Comparison of ENCODE assay signal across 13 cellular contexts in genomic region chr5:139961435-139962157, GRCh38.
DNase-seq lines count a peak whose midpoint lies in the region; ATAC-seq and TF ChIP-seq lines count a peak whose summit lies in the region.
"Had no signal": no experiment of that assay in that cellular context is flagged by ENCODE, and none has a peak within 500 bp of the region (broad histone marks: within the 10 kb centered on the region; RNA-seq: fewer than 3 reads in every experiment).

No MANE protein-coding gene starts in this region.

- WGBS in neuronal stem cell (ENCODE audit: extremely low coverage in 2 of 2, insufficient read length in 2 of 2, insufficient replicate concordance in 1 of 2), 2 donors = no CpG with 5 or more reads among the region's 5 CpGs
- no CpG with 5 or more reads among the region's 5 CpGs for WGBS in trophoblast cell (ENCODE audit: extremely low coverage, insufficient coverage, insufficient read length)

- H3K79me1 ChIP-seq in neuronal stem cell (ENCODE audit: low read depth, low read length) = no peaks in the 10 kb centered on the region
- no peaks in the 10 kb centered on the region for H3K79me1 ChIP-seq in trophoblast cell (ENCODE audit: low read length)

- no peak overlapping the region for H3K27ac ChIP-seq in neuronal stem cell (replicated peaks; ENCODE audit: low read length)
- no peak overlapping the region for H3K27ac ChIP-seq in left lung
- no peak overlapping the region for H3K27ac ChIP-seq in trophoblast cell (ENCODE audit: low read depth, low read length)
- H3K27ac ChIP-seq: hepatocyte, tibial artery had no signal

- H3K4me3 ChIP-seq in neuronal stem cell (ENCODE audit: low read length in 2 of 2) (no peak overlapping the region), left lung (no peak overlapping the region), trophoblast cell (ENCODE audit: low read depth, low read length) (no peak overlapping the region)
- H3K4me3 ChIP-seq: hepatocyte, tibial artery had no signal

- H3K14ac ChIP-seq in neuronal stem cell (ENCODE audit: low read length) = no peak overlapping the region
- no peak overlapping the region for H3K14ac ChIP-seq in trophoblast cell (ENCODE audit: low read length)

- H3K36me3 Mint-ChIP-seq in T-helper 17 cell (ENCODE audit: low read depth) = no peaks in the 10 kb centered on the region
- no peaks in the 10 kb centered on the region for H3K36me3 Mint-ChIP-seq in activated CD8-positive, alpha-beta T cell treated with anti-CD3 and anti-CD28 coated beads for 36 hours (ENCODE audit: low read depth)
- H3K36me3 Mint-ChIP-seq: activated naive CD8-positive, alpha-beta T cell treated with anti-CD3 and anti-CD28 coated beads, Interleukin-2, amount 10 ng/mL, durations not matched to agents 7 days and 5 days had no signal

- H2AK5ac ChIP-seq in neuronal stem cell (ENCODE audit: low read depth, low read length) = no peak overlapping the region
- no peak overlapping the region for H2AK5ac ChIP-seq in trophoblast cell (ENCODE audit: low read length)

- H3K18ac ChIP-seq in neuronal stem cell (ENCODE audit: low read length) (peak overlapping the region; percentile 22), trophoblast cell (ENCODE audit: low read length) (no peak overlapping the region)

- H2BK12ac ChIP-seq in neuronal stem cell (ENCODE audit: low read length) (no peak overlapping the region), trophoblast cell (ENCODE audit: low read length) (no peak overlapping the region)

- no peak for TF ChIP-seq CTCF in left lung (IDR thresholded peaks at IDR 0.05)
- TF ChIP-seq CTCF in activated CD8-positive, alpha-beta T cell treated with anti-CD3 and anti-CD28 coated beads for 36 hours (IDR thresholded peaks at IDR 0.05) = no peak

- H3K4me3 Mint-ChIP-seq in T-helper 17 cell = no peak overlapping the region
- H3K4me3 Mint-ChIP-seq in activated CD8-positive, alpha-beta T cell treated with anti-CD3 and anti-CD28 coated beads for 36 hours = no peak overlapping the region
- H3K4me3 Mint-ChIP-seq: activated naive CD8-positive, alpha-beta T cell treated with anti-CD3 and anti-CD28 coated beads, Interleukin-2, amount 10 ng/mL, durations not matched to agents 7 days and 5 days had no signal

- H3K4me1 Mint-ChIP-seq in T-helper 17 cell = peaks cover 2% of the 10 kb centered on the region
- H3K4me1 Mint-ChIP-seq in activated CD8-positive, alpha-beta T cell treated with anti-CD3 and anti-CD28 coated beads for 36 hours (ENCODE audit: low read depth) = no peaks in the 10 kb centered on the region
- H3K4me1 Mint-ChIP-seq: activated naive CD8-positive, alpha-beta T cell treated with anti-CD3 and anti-CD28 coated beads, Interleukin-2, amount 10 ng/mL, durations not matched to agents 7 days and 5 days had no signal

- no peaks in the 10 kb centered on the region for H3K79me2 ChIP-seq in trophoblast cell (ENCODE audit: control insufficient read depth, insufficient read depth, low read length, poor library complexity)
- H3K79me2 ChIP-seq: hepatocyte had no signal

- no peak overlapping the region for H3K9ac ChIP-seq in neuronal stem cell (ENCODE audit: low read depth, low read length, poor library complexity)
- H3K9ac ChIP-seq in trophoblast cell (ENCODE audit: low read length) = no peak overlapping the region

- intact Hi-C loops in left lung (cut with DNase I) = loop anchor here in 1 of 2 donors (10.0 kb wide), 1 partner anchor 97 kb away; no protein-coding TSS in a partner anchor
- intact Hi-C loops in activated CD8-positive, alpha-beta T cell treated with anti-CD3 and anti-CD28 coated beads for 36 hours (cut with micrococcal nuclease) = no loop called here

- H3K27ac Mint-ChIP-seq in T-helper 17 cell = no peak overlapping the region
- no peak overlapping the region for H3K27ac Mint-ChIP-seq in activated CD8-positive, alpha-beta T cell treated with anti-CD3 and anti-CD28 coated beads for 36 hours
- H3K27ac Mint-ChIP-seq: activated naive CD8-positive, alpha-beta T cell treated with anti-CD3 and anti-CD28 coated beads, Interleukin-2, amount 10 ng/mL, durations not matched to agents 7 days and 5 days had no signal

- H4K8ac ChIP-seq in neuronal stem cell (ENCODE audit: low read depth, low read length) = no peak overlapping the region
- no peak overlapping the region for H4K8ac ChIP-seq in trophoblast cell (ENCODE audit: low read depth, low read length)

- H3K4me1 ChIP-seq in neuronal stem cell (ENCODE audit: control insufficient read depth in 2 of 2, insufficient read depth in 1 of 2, low read depth in 1 of 2, low read length in 2 of 2) (peaks cover 0 to 3% of the 10 kb centered on the region in 2 donors), left lung (no peaks in the 10 kb centered on the region), trophoblast cell (ENCODE audit: control insufficient read depth in 1 of 2, insufficient read depth in 2 of 2, low read length in 2 of 2) (no peaks in the 10 kb centered on the region)

- H4K91ac ChIP-seq in neuronal stem cell (ENCODE audit: low read depth, low read length, poor library complexity) (no peak overlapping the region), trophoblast cell (ENCODE audit: low read depth, low read length) (no peak overlapping the region)

- peak; percentile 61 for ATAC-seq in GM18907 (IDR thresholded peaks at IDR 0.05; ENCODE audit: unreplicated experiment)
- ATAC-seq in HG02588 (IDR thresholded peaks at IDR 0.05; ENCODE audit: unreplicated experiment) = peak; percentile 53
- no peak for ATAC-seq in left lung
- no peak for ATAC-seq in T-helper 17 cell
- ATAC-seq in activated CD8-positive, alpha-beta T cell treated with anti-CD3 and anti-CD28 coated beads for 36 hours = no peak

- no peaks in the 10 kb centered on the region for H3K36me3 ChIP-seq in neuronal stem cell (replicated peaks in 1 of 2; ENCODE audit: control insufficient read depth in 2 of 2, insufficient read depth in 2 of 2, low read length in 2 of 2)
- H3K36me3 ChIP-seq in left lung = no peaks in the 10 kb centered on the region
- H3K36me3 ChIP-seq in trophoblast cell (ENCODE audit: control insufficient read depth in 1 of 2, insufficient read depth in 2 of 2, low read length in 2 of 2) = no peaks in the 10 kb centered on the region
- H3K36me3 ChIP-seq: tibial artery had no signal

- H2BK5ac ChIP-seq in neuronal stem cell (ENCODE audit: low read length) (no peak overlapping the region), trophoblast cell (ENCODE audit: low read depth, low read length, poor library complexity) (no peak overlapping the region)

- POLR2A ChIA-PET in activated CD8-positive, alpha-beta T cell treated with anti-CD3 and anti-CD28 coated beads for 36 hours (lab: Charles Lee) = no interaction called here

- H3K9me3 ChIP-seq in neuronal stem cell (replicated peaks in 1 of 2; ENCODE audit: control insufficient read depth in 2 of 2, insufficient read depth in 1 of 2, low read depth in 1 of 2, low read length in 2 of 2) (no peaks in the 10 kb centered on the region), left lung (no peaks in the 10 kb centered on the region), trophoblast cell (ENCODE audit: insufficient read depth, low read depth, low read length) (peaks cover 1% of the 10 kb centered on the region), T-helper 17 cell (ENCODE audit: control insufficient read depth, low read length, poor library complexity, severe bottlenecking) (no peaks in the 10 kb centered on the region)
- H3K9me3 ChIP-seq: tibial artery had no signal

- CTCF ChIA-PET in activated CD8-positive, alpha-beta T cell treated with anti-CD3 and anti-CD28 coated beads for 36 hours (lab: Charles Lee) = interaction anchor here (1.1 to 8.1 kb wide), 3 partner anchors 9 to 186 kb away, joined by 3 to 74 read pairs (median 4); no protein-coding TSS in a partner anchor

- H2BK15ac ChIP-seq in neuronal stem cell (ENCODE audit: low read length) = peak overlapping the region; percentile 27

- peaks cover 0 to 15% (median 2%) of the 10 kb centered on the region in 3 experiments for H3K27me3 ChIP-seq in neuronal stem cell (ENCODE audit: control insufficient read depth in 3 of 3, insufficient read depth in 3 of 3, low read depth in 1 of 3, low read length in 3 of 3)
- H3K27me3 ChIP-seq in left lung = no peaks in the 10 kb centered on the region
- H3K27me3 ChIP-seq in trophoblast cell (ENCODE audit: insufficient read depth, low read length) = no peaks in the 10 kb centered on the region

- H2BK120ac ChIP-seq in neuronal stem cell (ENCODE audit: low read depth, low read length) (no peak overlapping the region), trophoblast cell (ENCODE audit: insufficient read depth, low read length, poor library complexity) (no peak overlapping the region)

- H2AFZ ChIP-seq in neuronal stem cell (ENCODE audit: low read length) = no peak overlapping the region
- no peak overlapping the region for H2AFZ ChIP-seq in trophoblast cell (ENCODE audit: insufficient read depth, low read length, poor library complexity)
- H2AFZ ChIP-seq: hepatocyte had no signal

- peak; percentile 19 for DNase-seq in LHCN-M2 (ENCODE audit: low read depth)
- no peak for DNase-seq in neuronal stem cell (ENCODE audit: low spot score)
- no peak for DNase-seq in left lung
- no peak for DNase-seq in trophoblast cell
- no peak for DNase-seq in T-helper 17 cell
- DNase-seq in activated CD8-positive, alpha-beta T cell treated with anti-CD3 and anti-CD28 coated beads for 36 hours = no peak
- DNase-seq: activated CD4-positive, alpha-beta T cell treated with anti-CD3 and anti-CD28 coated beads, Interleukin-2, amount 50 U/mL, for 4 hours; activated naive CD8-positive, alpha-beta T cell treated with anti-CD3 and anti-CD28 coated beads, Interleukin-2, amount 10 ng/mL, durations not matched to agents 7 days and 5 days; NCI-H1417 treated with DMSO at 0.1 percent for 48 hours; tibial artery had no signal

- H3K9me3 Mint-ChIP-seq in activated CD8-positive, alpha-beta T cell treated with anti-CD3 and anti-CD28 coated beads for 36 hours = no peaks in the 10 kb centered on the region
- H3K9me3 Mint-ChIP-seq: activated naive CD8-positive, alpha-beta T cell treated with anti-CD3 and anti-CD28 coated beads, Interleukin-2, amount 10 ng/mL, durations not matched to agents 7 days and 5 days had no signal

- no peak overlapping the region for H3K23ac ChIP-seq in neuronal stem cell (ENCODE audit: low read depth, low read length, poor library complexity)
- H3K23ac ChIP-seq in trophoblast cell (ENCODE audit: low read length) = no peak overlapping the region

- H3K4ac ChIP-seq in neuronal stem cell (ENCODE audit: low read length) = no peak overlapping the region
- H3K4ac ChIP-seq in trophoblast cell (ENCODE audit: low read depth, low read length) = no peak overlapping the region

- no peak overlapping the region for H4K12ac ChIP-seq in trophoblast cell (ENCODE audit: low read depth, low read length)

- peaks cover 46% of the 10 kb centered on the region for H3K27me3 Mint-ChIP-seq in T-helper 17 cell
- H3K27me3 Mint-ChIP-seq in activated CD8-positive, alpha-beta T cell treated with anti-CD3 and anti-CD28 coated beads for 36 hours = no peaks in the 10 kb centered on the region

- H3K4me2 ChIP-seq in neuronal stem cell (ENCODE audit: insufficient read depth, low read length, poor library complexity, severe bottlenecking) = no peak overlapping the region
- no peak overlapping the region for H3K4me2 ChIP-seq in trophoblast cell (ENCODE audit: low read length)
- H3K4me2 ChIP-seq: hepatocyte had no signal

Comparison
In these comparisons a context has a peak if more than half of its experiments do, and no peak if none do; other contexts are left out.
1. ATAC-seq: peak in GM18907 (single experiment) and HG02588 (single experiment); none in left lung (single experiment), T-helper 17 cell (single experiment) and activated CD8-positive, alpha-beta T cell treated with anti-CD3 and anti-CD28 coated beads for 36 hours (single experiment).